Comparison of ENCODE assay signal across 2 cellular contexts in genomic region chr3:116691041-116691440, GRCh38.
A peak's percentile ranks its signal among the peaks of the same experiment; 100 is the strongest.
TF ChIP-seq lines count a peak whose summit lies in the region.

No MANE protein-coding gene starts in this region.

TF ChIP-seq in HepG2, 621 proteins besides CTCF, POLR2A, EP300 and RAD21:
- TF ChIP-seq ATF7 (IDR thresholded peaks at IDR 0.05): peak; percentile 61
- no peak for TF ChIP-seq ATF7 (CRISPR knock-in tag; IDR thresholded peaks at IDR 0.05)
- no peak for TF ChIP-seq CHD2 (IDR thresholded peaks at IDR 0.05; ENCODE audit: low read depth, low read length)
- TF ChIP-seq ZBTB21 (CRISPR knock-in tag; IDR thresholded peaks at IDR 0.05): no peak
- peak; percentile 57; the same call in 1 of the 2 replicates for TF ChIP-seq CEBPB (IDR thresholded peaks at IDR 0.05; ENCODE audit: borderline replicate concordance, low read depth, low read length)
- no peak for TF ChIP-seq NFE2 (CRISPR knock-in tag; IDR thresholded peaks at IDR 0.05)
- no peak for TF ChIP-seq LCORL (IDR thresholded peaks at IDR 0.05)
- TF ChIP-seq LCORL (CRISPR knock-in tag; IDR thresholded peaks at IDR 0.05): no peak
- TF ChIP-seq PATZ1 (CRISPR knock-in tag; IDR thresholded peaks at IDR 0.05): no peak
- TF ChIP-seq NCOA2 (CRISPR knock-in tag; IDR thresholded peaks at IDR 0.05): no peak

TF ChIP-seq in IMR-90, 13 proteins besides CTCF, POLR2A, EP300 and RAD21:
- TF ChIP-seq CEBPB (IDR thresholded peaks at IDR 0.05; ENCODE audit: low read depth, low read length) (peak; percentile 50), MAFK (IDR thresholded peaks at IDR 0.05; ENCODE audit: low read depth, low read length) (no peak)
